ENCODE assay signal across 22 cellular contexts in the genomic region with DNA sequence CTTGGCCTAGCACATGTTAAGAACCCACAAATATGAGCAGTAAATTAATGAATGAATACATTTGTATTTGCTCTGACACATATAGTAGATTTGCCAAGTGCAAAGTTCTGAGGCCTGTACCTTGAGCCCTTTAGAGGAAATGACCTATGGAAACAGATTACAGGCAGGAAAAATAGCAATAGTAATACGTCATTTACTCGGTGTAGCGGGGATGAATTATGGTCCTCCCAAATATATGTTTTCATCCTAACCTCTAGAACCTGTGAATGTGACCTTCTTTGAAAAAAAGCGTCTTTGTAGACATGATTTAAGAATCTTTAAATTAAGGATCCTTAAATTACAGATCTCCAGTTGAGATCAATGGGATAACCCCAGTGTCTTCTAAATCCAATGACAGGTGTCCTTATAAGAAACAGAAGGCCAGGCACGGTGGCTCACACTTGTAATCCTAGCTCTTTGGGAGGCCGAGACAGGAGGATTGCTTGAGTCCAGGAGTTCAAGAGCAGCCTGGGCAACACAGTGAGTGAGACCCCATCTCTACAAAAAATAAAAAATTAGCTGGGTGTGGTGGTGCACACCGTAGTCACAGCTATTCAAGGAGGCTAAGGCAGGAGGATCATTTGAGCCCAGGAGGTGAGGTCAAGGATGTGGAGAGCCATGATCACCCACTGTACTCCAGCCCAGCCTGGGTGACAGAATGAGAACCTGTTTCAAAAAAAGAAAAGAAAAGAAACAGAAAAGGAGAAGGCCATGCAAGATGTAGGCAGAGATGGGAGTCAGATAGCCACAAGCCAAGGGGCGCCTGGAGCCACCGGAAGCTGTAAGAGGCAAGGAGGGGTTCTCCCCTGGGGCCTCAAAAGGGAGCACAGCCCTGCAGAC. TPM values are rescaled to one million over a fixed set of nuclear protein-coding genes. Genes with fewer than 3 reads are reported as not detected.
DNase-seq lines count a peak whose midpoint lies in the region; ATAC-seq and TF ChIP-seq lines count a peak whose summit lies in the region.
"Had no signal": no experiment of that assay in that cellular context is flagged by ENCODE, and none has a peak within 500 bp of the region (broad histone marks: within the 10 kb centered on the region; RNA-seq: fewer than 3 reads in every experiment).

No MANE protein-coding gene starts in this region.

- no peak overlapping the region for H3K4me3 Mint-ChIP-seq in activated naive CD8-positive, alpha-beta T cell treated with anti-CD3 and anti-CD28 coated beads, Interleukin-2, amount 50 U/mL, for 24 hours
- H3K4me3 Mint-ChIP-seq in activated naive CD8-positive, alpha-beta T cell treated with anti-CD3 and anti-CD28 coated beads for 36 hours = no peak overlapping the region
- no peak overlapping the region for H3K4me3 Mint-ChIP-seq in stimulated activated naive B cell treated with anti-CD40 and anti-IgM and Interleukin-4, amounts not matched to agents 10 μg/mL and 1 μg/mL and 100 μg/mL, for 72 hours
- no peak overlapping the region for H3K4me3 Mint-ChIP-seq in osteocyte (ENCODE audit: unreplicated experiment)
- H3K4me3 Mint-ChIP-seq: activated CD4-positive, alpha-beta T cell treated with anti-CD3 and anti-CD28 coated beads for 36 hours; activated naive CD8-positive, alpha-beta T cell; endodermal cell; H9 had no signal

- H3K4me3 ChIP-seq in NB4 (ENCODE audit: low read depth, low read length) = no peak overlapping the region
- H3K4me3 ChIP-seq: lung, upper lobe of left lung had no signal

- no peak for TF ChIP-seq CTCF in NB4 (IDR thresholded peaks at IDR 0.05; ENCODE audit: low read depth, low read length)
- TF ChIP-seq CTCF in osteocyte (IDR thresholded peaks at IDR 0.05) = no peak

- DNase-seq in activated naive CD8-positive, alpha-beta T cell treated with anti-CD3 and anti-CD28 coated beads, Interleukin-2, amount 50 U/mL, for 24 hours = no peak
- no peak for DNase-seq in activated naive CD8-positive, alpha-beta T cell treated with anti-CD3 and anti-CD28 coated beads for 36 hours
- peak; percentile 79 for DNase-seq in NB4 (ENCODE audit: low read depth)
- DNase-seq in dermis microvascular lymphatic vessel endothelial cell (ENCODE audit: low read depth in 2 of 2) = peak; percentile 56 to 62
- DNase-seq in stimulated activated naive B cell treated with anti-CD40 and anti-IgM and Interleukin-4, amounts not matched to agents 10 μg/mL and 1 μg/mL and 100 μg/mL, for 72 hours = no peak
- no peak for DNase-seq in GM03348 (ENCODE audit: low spot score)
- DNase-seq in SK-N-DZ (ENCODE audit: low spot score) = no peak
- no peak for DNase-seq in osteocyte (ENCODE audit: extremely low spot score, unreplicated experiment)
- DNase-seq: COR-L47; DND-41; endodermal cell; H9; MM.1S; NCI-H774; stimulated activated CD4-positive, alpha-beta T cell treated with anti-CD3 and anti-CD28 coated beads, Interleukin-4, amount 100 ng/mL, for 4 hours had no signal

- no peak for TF ChIP-seq POLR2A in NB4 (IDR thresholded peaks at IDR 0.05; ENCODE audit: extremely low read depth, insufficient read length)

- no peaks in the 10 kb centered on the region for H3K36me3 Mint-ChIP-seq in activated naive CD8-positive, alpha-beta T cell treated with anti-CD3 and anti-CD28 coated beads, Interleukin-2, amount 50 U/mL, for 24 hours (ENCODE audit: low read depth)
- H3K36me3 Mint-ChIP-seq in activated naive CD8-positive, alpha-beta T cell treated with anti-CD3 and anti-CD28 coated beads for 36 hours = peaks cover 2% of the 10 kb centered on the region
- H3K36me3 Mint-ChIP-seq in stimulated activated naive B cell treated with anti-CD40 and anti-IgM and Interleukin-4, amounts not matched to agents 10 μg/mL and 1 μg/mL and 100 μg/mL, for 72 hours = peaks cover 0 to 5% of the 10 kb centered on the region in 2 donors
- no peaks in the 10 kb centered on the region for H3K36me3 Mint-ChIP-seq in osteocyte (ENCODE audit: unreplicated experiment)
- H3K36me3 Mint-ChIP-seq: activated naive CD8-positive, alpha-beta T cell had no signal

- H3K4me1 Mint-ChIP-seq in activated naive CD8-positive, alpha-beta T cell treated with anti-CD3 and anti-CD28 coated beads, Interleukin-2, amount 50 U/mL, for 24 hours = peaks cover 24% of the 10 kb centered on the region
- H3K4me1 Mint-ChIP-seq in activated naive CD8-positive, alpha-beta T cell treated with anti-CD3 and anti-CD28 coated beads for 36 hours = peaks cover 2% of the 10 kb centered on the region
- peaks cover 19 to 47% of the 10 kb centered on the region in 2 donors for H3K4me1 Mint-ChIP-seq in stimulated activated naive B cell treated with anti-CD40 and anti-IgM and Interleukin-4, amounts not matched to agents 10 μg/mL and 1 μg/mL and 100 μg/mL, for 72 hours
- H3K4me1 Mint-ChIP-seq in osteocyte (ENCODE audit: unreplicated experiment) = peaks cover 22% of the 10 kb centered on the region

- H3K9me3 Mint-ChIP-seq in activated naive CD8-positive, alpha-beta T cell treated with anti-CD3 and anti-CD28 coated beads, Interleukin-2, amount 50 U/mL, for 24 hours = no peaks in the 10 kb centered on the region
- H3K9me3 Mint-ChIP-seq in activated naive CD8-positive, alpha-beta T cell treated with anti-CD3 and anti-CD28 coated beads for 36 hours = no peaks in the 10 kb centered on the region
- no peaks in the 10 kb centered on the region for H3K9me3 Mint-ChIP-seq in stimulated activated naive B cell treated with anti-CD40 and anti-IgM and Interleukin-4, amounts not matched to agents 10 μg/mL and 1 μg/mL and 100 μg/mL, for 72 hours
- H3K9me3 Mint-ChIP-seq in osteocyte (ENCODE audit: unreplicated experiment) = no peaks in the 10 kb centered on the region
- H3K9me3 Mint-ChIP-seq: endodermal cell, H9, IgD-negative memory B cell had no signal

- peak; percentile 33 for ATAC-seq in activated naive CD8-positive, alpha-beta T cell treated with anti-CD3 and anti-CD28 coated beads, Interleukin-2, amount 50 U/mL, for 24 hours
- ATAC-seq in stimulated activated naive B cell treated with anti-CD40 and anti-IgM and Interleukin-4, amounts not matched to agents 10 μg/mL and 1 μg/mL and 100 μg/mL, for 72 hours (replicated peaks) = peak in 1 of 2 donors; percentile 16

- peaks cover 14% of the 10 kb centered on the region for H3K27me3 Mint-ChIP-seq in activated naive CD8-positive, alpha-beta T cell treated with anti-CD3 and anti-CD28 coated beads, Interleukin-2, amount 50 U/mL, for 24 hours
- H3K27me3 Mint-ChIP-seq in activated naive CD8-positive, alpha-beta T cell treated with anti-CD3 and anti-CD28 coated beads for 36 hours = peaks cover 29% of the 10 kb centered on the region
- peaks cover 5 to 12% of the 10 kb centered on the region in 2 donors for H3K27me3 Mint-ChIP-seq in stimulated activated naive B cell treated with anti-CD40 and anti-IgM and Interleukin-4, amounts not matched to agents 10 μg/mL and 1 μg/mL and 100 μg/mL, for 72 hours
- H3K27me3 Mint-ChIP-seq in osteocyte (ENCODE audit: unreplicated experiment) = no peaks in the 10 kb centered on the region
- H3K27me3 Mint-ChIP-seq: IgD-negative memory B cell had no signal

- no peak overlapping the region for H3K27ac Mint-ChIP-seq in activated naive CD8-positive, alpha-beta T cell treated with anti-CD3 and anti-CD28 coated beads, Interleukin-2, amount 50 U/mL, for 24 hours
- H3K27ac Mint-ChIP-seq in activated naive CD8-positive, alpha-beta T cell treated with anti-CD3 and anti-CD28 coated beads for 36 hours = no peak overlapping the region
- peak overlapping the region; percentile 4 for H3K27ac Mint-ChIP-seq in stimulated activated naive B cell treated with anti-CD40 and anti-IgM and Interleukin-4, amounts not matched to agents 10 μg/mL and 1 μg/mL and 100 μg/mL, for 72 hours
- no peak overlapping the region for H3K27ac Mint-ChIP-seq in osteocyte (ENCODE audit: unreplicated experiment)
- H3K27ac Mint-ChIP-seq: activated CD4-positive, alpha-beta T cell treated with anti-CD3 and anti-CD28 coated beads for 36 hours; activated naive CD8-positive, alpha-beta T cell; endodermal cell had no signal

RNA-seq across cellular contexts. Expression of gene ITPRIPL2, which starts 5.1 kb away (rescaled TPM):
- under 1 TPM; 0.35 to 0.38 TPM for total RNA-seq in activated naive CD8-positive, alpha-beta T cell treated with anti-CD3 and anti-CD28 coated beads for 36 hours
- total RNA-seq in dermis microvascular lymphatic vessel endothelial cell (21.8 and 26.0 TPM in 2 replicates), osteocyte (56.1 and 57.9 TPM in 2 replicates)
- 0.07 and 0.14 TPM in 2 replicates for polyA plus RNA-seq in SK-N-DZ (2014; cell fraction: cytosol; rRNA removed)
- 0.21 and 0.37 TPM in 2 replicates for polyA plus RNA-seq in SK-N-DZ (2014; cell fraction: nucleus; rRNA removed)

RNA-seq across cellular contexts. Expression of gene COQ7, which starts 41.2 kb away (rescaled TPM):
- 10 to 100 TPM; 19.8 to 22.5 TPM for total RNA-seq in activated naive CD8-positive, alpha-beta T cell treated with anti-CD3 and anti-CD28 coated beads for 36 hours
- total RNA-seq in dermis microvascular lymphatic vessel endothelial cell (16.8 and 28.8 TPM in 2 replicates), osteocyte (27.1 and 31.6 TPM in 2 replicates)
- 35.5 and 42.3 TPM in 2 replicates for polyA plus RNA-seq in SK-N-DZ (2014; cell fraction: cytosol; rRNA removed)
- 16.7 and 21.2 TPM in 2 replicates for polyA plus RNA-seq in SK-N-DZ (2014; cell fraction: nucleus; rRNA removed)

RNA-seq across cellular contexts. Expression of gene SYT17, which starts 59.4 kb away (rescaled TPM):
- total RNA-seq in activated naive CD8-positive, alpha-beta T cell treated with anti-CD3 and anti-CD28 coated beads for 36 hours = under 1 TPM in 1 of 2 experiments, not detected in 1; 0.14 TPM
- 1.3 and 3.7 TPM in 2 replicates for total RNA-seq in dermis microvascular lymphatic vessel endothelial cell
- 12.5 and 14.1 TPM in 2 replicates for polyA plus RNA-seq in SK-N-DZ (2014; cell fraction: cytosol; rRNA removed)
- polyA plus RNA-seq in SK-N-DZ (2014; cell fraction: nucleus; rRNA removed) = 12.4 and 13.3 TPM in 2 replicates
- not detected in 2 replicates for total RNA-seq in osteocyte
- total RNA-seq: activated CD4-positive, alpha-beta T cell treated with anti-CD3 and anti-CD28 coated beads for 36 hours; T-helper 1 cell treated with Interleukin-12 subunit alpha and Interleukin-12 subunit beta and Interleukin-4 antibody, amounts not matched to agents 30 ng/mL and 1 ng/mL, for 36 hours had no signal
- polyA plus RNA-seq: fibroblast of lung had no signal

Comparison
In these comparisons a context has a peak if more than half of its experiments do, and no peak if none do; other contexts are left out.
1. DNase-seq: peak in NB4 (single experiment) and dermis microvascular lymphatic vessel endothelial cell (2 of 2); none in activated naive CD8-positive, alpha-beta T cell treated with anti-CD3 and anti-CD28 coated beads, Interleukin-2, amount 50 U/mL, for 24 hours (single experiment), activated naive CD8-positive, alpha-beta T cell treated with anti-CD3 and anti-CD28 coated beads for 36 hours (single experiment), stimulated activated naive B cell treated with anti-CD40 and anti-IgM and Interleukin-4, amounts not matched to agents 10 μg/mL and 1 μg/mL and 100 μg/mL, for 72 hours (single experiment), GM03348 (single experiment), SK-N-DZ (single experiment) and osteocyte (single experiment).
2. RNA of gene ITPRIPL2, which starts 5.1 kb away (total RNA-seq): 56.1 to 57.9 TPM in osteocyte and 21.8 to 26.0 TPM in dermis microvascular lymphatic vessel endothelial cell; 0.35 to 0.38 TPM in activated naive CD8-positive, alpha-beta T cell treated with anti-CD3 and anti-CD28 coated beads for 36 hours; every median in the first group is over 10 times any median in the second.